9 cellular contexts compared by ENCODE assay signal in genomic region chr22:50298937-50299656, GRCh38. TPM values are rescaled to one million over a fixed set of nuclear protein-coding genes. Genes with fewer than 3 reads are reported as not detected.
DNase-seq lines count a peak whose midpoint lies in the region; FAIRE-seq and TF ChIP-seq lines count a peak whose summit lies in the region.
"Had no signal": no experiment of that assay in that cellular context is flagged by ENCODE, and none has a peak within 500 bp of the region (broad histone marks: within the 10 kb centered on the region; RNA-seq: fewer than 3 reads in every experiment).

No MANE protein-coding gene starts in this region.

- no peak overlapping the region for H3K27ac Mint-ChIP-seq in neural progenitor cell
- H3K27ac Mint-ChIP-seq in endothelial cell (ENCODE audit: unreplicated experiment) = no peak overlapping the region
- H3K27ac Mint-ChIP-seq: stimulated activated effector memory CD8-positive, alpha-beta T cell treated with anti-CD3 and anti-CD28 coated beads, Interleukin-12 subunit alpha, Interleukin-12 subunit beta, amount 100 ng/mL, for 72 hours had no signal

- H3K79me2 ChIP-seq in OCI-LY1 (ENCODE audit: insufficient read depth, low read length) (no peaks in the 10 kb centered on the region), neural progenitor cell (ENCODE audit: low read depth) (peaks cover 75% of the 10 kb centered on the region)

- H3K27me3 ChIP-seq in BE2C (no peaks in the 10 kb centered on the region), OCI-LY1 (ENCODE audit: insufficient read depth, low read length) (peaks cover 24% of the 10 kb centered on the region), neural progenitor cell (peaks cover 24% of the 10 kb centered on the region)

- peaks cover 2% of the 10 kb centered on the region for H3K36me3 Mint-ChIP-seq in neural progenitor cell
- no peaks in the 10 kb centered on the region for H3K36me3 Mint-ChIP-seq in endothelial cell (ENCODE audit: low read depth, unreplicated experiment)
- H3K36me3 Mint-ChIP-seq: stimulated activated effector memory CD8-positive, alpha-beta T cell treated with anti-CD3 and anti-CD28 coated beads, Interleukin-12 subunit alpha, Interleukin-12 subunit beta, amount 100 ng/mL, for 72 hours had no signal

- H3K4me2 ChIP-seq in OCI-LY1 (ENCODE audit: low read length) (peak overlapping the region; percentile 71), neural progenitor cell (peak overlapping the region; percentile 94)

- H4K20me1 ChIP-seq in OCI-LY1 (ENCODE audit: insufficient read depth, low read length) (no peaks in the 10 kb centered on the region), neural progenitor cell (ENCODE audit: low read depth) (peaks cover 98% of the 10 kb centered on the region)

- H3K9me3 Mint-ChIP-seq in neural progenitor cell (no peaks in the 10 kb centered on the region), endothelial cell (ENCODE audit: unreplicated experiment) (no peaks in the 10 kb centered on the region)
- H3K9me3 Mint-ChIP-seq: stimulated activated effector memory CD8-positive, alpha-beta T cell treated with anti-CD3 and anti-CD28 coated beads, Interleukin-12 subunit alpha, Interleukin-12 subunit beta, amount 100 ng/mL, for 72 hours had no signal

- H3K9ac ChIP-seq in OCI-LY1 (ENCODE audit: low read length) = 0 out of 2 replicates have a peak overlapping the region, but pooled peaks have one; percentile 22
- H3K9ac ChIP-seq in neural progenitor cell = no peak overlapping the region

- DNase-seq in BE2C = peak; percentile 53
- peak; percentile 53 for DNase-seq in germinal center (ENCODE audit: low spot score)
- peak; percentile 56 for DNase-seq in neural progenitor cell (ENCODE audit: low spot score)
- no peak for DNase-seq in NCI-H1105 (lab: John Stamatoyannopoulos, UW)
- DNase-seq in endothelial cell (ENCODE audit: low spot score) = no peak
- DNase-seq in GM19239 (ENCODE audit: insufficient read length, low spot score) = no peak
- no peak for DNase-seq in amniotic stem cell (lab: John Stamatoyannopoulos, UW)

- no peaks in the 10 kb centered on the region for H3K9me3 ChIP-seq in BE2C
- no peaks in the 10 kb centered on the region for H3K9me3 ChIP-seq in OCI-LY1 (ENCODE audit: low read length)
- no peaks in the 10 kb centered on the region for H3K9me3 ChIP-seq in neural progenitor cell (ENCODE audit: low read depth)

- no peak for TF ChIP-seq CTCF in BE2C (IDR thresholded peaks at IDR 0.05; ENCODE audit: low read depth, low read length)
- TF ChIP-seq CTCF in OCI-LY1 (IDR thresholded peaks at IDR 0.05; ENCODE audit: low read length) = no peak
- TF ChIP-seq CTCF in neural progenitor cell (IDR thresholded peaks at IDR 0.05) = no peak
- TF ChIP-seq CTCF in endothelial cell (IDR thresholded peaks at IDR 0.05; ENCODE audit: unreplicated experiment) = no peak

- H3K9me2 ChIP-seq in OCI-LY1 (ENCODE audit: low read depth, low read length) = no peaks in the 10 kb centered on the region

- H3K4me3 Mint-ChIP-seq in neural progenitor cell = peak overlapping the region; percentile 33
- no peak overlapping the region for H3K4me3 Mint-ChIP-seq in endothelial cell (ENCODE audit: unreplicated experiment)
- H3K4me3 Mint-ChIP-seq: stimulated activated effector memory CD8-positive, alpha-beta T cell treated with anti-CD3 and anti-CD28 coated beads, Interleukin-12 subunit alpha, Interleukin-12 subunit beta, amount 100 ng/mL, for 72 hours had no signal

- H3K27ac ChIP-seq in OCI-LY1 (ENCODE audit: low read depth, low read length, poor library complexity, severe bottlenecking) (no peak overlapping the region), neural progenitor cell (no peak overlapping the region)

- H3F3A ChIP-seq in OCI-LY1 (ENCODE audit: insufficient read depth, low read length) (0 out of 2 replicates have a peak, but pooled peaks cover 3% of the 10 kb centered on the region), neural progenitor cell (ENCODE audit: low read depth) (peaks cover 10% of the 10 kb centered on the region)

- H2AFZ ChIP-seq in OCI-LY1 (ENCODE audit: low read length) (no peak overlapping the region), neural progenitor cell (replicated peaks) (no peak overlapping the region)

- H3K4me1 Mint-ChIP-seq in neural progenitor cell (peaks cover 36% of the 10 kb centered on the region), endothelial cell (ENCODE audit: unreplicated experiment) (peaks cover 2% of the 10 kb centered on the region)

- peaks cover 9% of the 10 kb centered on the region; the same call in 1 of the 2 replicates for H3K36me3 ChIP-seq in BE2C
- H3K36me3 ChIP-seq in OCI-LY1 (ENCODE audit: insufficient read depth, low read length) = no peaks in the 10 kb centered on the region
- H3K36me3 ChIP-seq in neural progenitor cell = no peaks in the 10 kb centered on the region

- H3K4me1 ChIP-seq in BE2C (peaks cover 50% of the 10 kb centered on the region), OCI-LY1 (ENCODE audit: insufficient read depth, low read length, severe bottlenecking) (peaks cover 11% of the 10 kb centered on the region), neural progenitor cell (peaks cover 28% of the 10 kb centered on the region)

- H3K27me3 Mint-ChIP-seq in neural progenitor cell (ENCODE audit: insufficient read depth, low read depth) = peaks cover 6% of the 10 kb centered on the region
- peaks cover 20% of the 10 kb centered on the region for H3K27me3 Mint-ChIP-seq in endothelial cell (ENCODE audit: unreplicated experiment)

- FAIRE-seq in GM19239 (lab: Jason Lieb, UNC) = no peak

- H3K4me3 ChIP-seq in BE2C (ENCODE audit: low read depth, low read length) = no peak overlapping the region; the same call in 1 of the 2 replicates
- H3K4me3 ChIP-seq in OCI-LY1 (ENCODE audit: low read depth, low read length, poor library complexity, severe bottlenecking) = peak overlapping the region; percentile 53
- H3K4me3 ChIP-seq in neural progenitor cell = peak overlapping the region; percentile 53

RNA-seq across cellular contexts. Expression of gene PLXNB2, which starts 8.3 kb away (rescaled TPM):
- 287 TPM for polyA plus RNA-seq in BE2C (2012; ENCODE audit: insufficient read depth, insufficient read length, low read depth)
- total RNA-seq in neural progenitor cell (ENCODE audit: low replicate concordance) (32.4 and 94.1 TPM in 2 replicates), endothelial cell (ENCODE audit: unreplicated experiment) (96.5 TPM)

RNA-seq across cellular contexts. Expression of gene DENND6B, which starts 27.7 kb away (rescaled TPM):
- 7.1 TPM for polyA plus RNA-seq in BE2C (2012; ENCODE audit: insufficient read depth, insufficient read length, low read depth)
- total RNA-seq in neural progenitor cell (ENCODE audit: low replicate concordance) = 1.0 and 7.8 TPM in 2 replicates
- total RNA-seq in endothelial cell (ENCODE audit: unreplicated experiment) = 3.6 TPM

RNA-seq across cellular contexts. Expression of gene MAPK11, which starts 28.9 kb away (rescaled TPM):
- 38.3 TPM for polyA plus RNA-seq in BE2C (2012; ENCODE audit: insufficient read depth, insufficient read length, low read depth)
- total RNA-seq in neural progenitor cell (ENCODE audit: low replicate concordance) = 0.37 TPM in 1 of 2 replicates, not detected in the other
- total RNA-seq in endothelial cell (ENCODE audit: unreplicated experiment) = 62.4 TPM

RNA-seq across cellular contexts. Expression of gene MAPK12, which starts 37.6 kb away (rescaled TPM):
- 189 TPM for polyA plus RNA-seq in BE2C (2012; ENCODE audit: insufficient read depth, insufficient read length, low read depth)
- total RNA-seq in neural progenitor cell (ENCODE audit: low replicate concordance) (18.7 and 28.4 TPM in 2 replicates), endothelial cell (ENCODE audit: unreplicated experiment) (33.4 TPM)

RNA-seq across cellular contexts. Expression of gene PPP6R2, which starts 44.0 kb away (rescaled TPM):
- polyA plus RNA-seq in BE2C (2012; ENCODE audit: insufficient read depth, insufficient read length, low read depth) = 39.8 TPM
- total RNA-seq in neural progenitor cell (ENCODE audit: low replicate concordance) (32.6 and 65.5 TPM in 2 replicates), endothelial cell (ENCODE audit: unreplicated experiment) (50.9 TPM)

Comparison
In these comparisons a context has a peak if more than half of its experiments do, and no peak if none do; other contexts are left out.
1. DNase-seq: peak in BE2C (single experiment), germinal center (single experiment) and neural progenitor cell (single experiment); none in NCI-H1105 (single experiment), endothelial cell (single experiment), GM19239 (single experiment) and amniotic stem cell (single experiment).
2. RNA of gene MAPK11, which starts 28.9 kb away (total RNA-seq): 62.4 TPM in endothelial cell (single experiment); 0.37 TPM in neural progenitor cell; every median in the first group is over 10 times any median in the second.